ENCODE assay signal across 1 cellular context in genomic region chr18:75810481-75810880, GRCh38.
TF ChIP-seq lines count a peak whose summit lies in the region.

No MANE protein-coding gene starts in this region.

TF ChIP-seq in IMR-90, 13 proteins besides CTCF, POLR2A, EP300 and RAD21:
- TF ChIP-seq RCOR1 (IDR thresholded peaks at IDR 0.05; ENCODE audit: insufficient replicate concordance, low read length) (no peak), USF2 (IDR thresholded peaks at IDR 0.05; ENCODE audit: low read depth, low read length) (no peak), MAFK (IDR thresholded peaks at IDR 0.05; ENCODE audit: low read depth, low read length) (no peak), CHD1 (IDR thresholded peaks at IDR 0.05; ENCODE audit: low read depth, low read length) (no peak), NFE2L2 (IDR thresholded peaks at IDR 0.05; ENCODE audit: low read depth, low read length) (no peak), BHLHE40 (IDR thresholded peaks at IDR 0.05; ENCODE audit: low read depth, low read length) (no peak), MXI1 (IDR thresholded peaks at IDR 0.05; ENCODE audit: borderline replicate concordance, low read depth, low read length) (no peak), RFX5 (IDR thresholded peaks at IDR 0.05; ENCODE audit: low read depth, low read length) (no peak), MAZ (IDR thresholded peaks at IDR 0.05; ENCODE audit: borderline replicate concordance, low read depth, low read length) (no peak), SMC3 (IDR thresholded peaks at IDR 0.05; ENCODE audit: low read depth, low read length) (no peak), FOS (IDR thresholded peaks at IDR 0.05; ENCODE audit: low read depth, low read length) (no peak), ELK1 (IDR thresholded peaks at IDR 0.05; ENCODE audit: borderline replicate concordance, low read depth, low read length) (no peak), CEBPB (IDR thresholded peaks at IDR 0.05; ENCODE audit: low read depth, low read length) (no peak)
TF ChIP-seq in IMR-90: peak in this region for 0.
